In genomic region chr21:46170436-46171193, GRCh38 we compare ENCODE assay signal across 10 cellular contexts. TPM values are rescaled to one million over a fixed set of nuclear protein-coding genes. Genes with fewer than 3 reads are reported as not detected.
DNase-seq lines count a peak whose midpoint lies in the region; ATAC-seq, FAIRE-seq and TF ChIP-seq lines count a peak whose summit lies in the region.
"Not testable (repeated sequence)": the region's sequence is repeated elsewhere in the genome, so short reads cannot be mapped to it uniquely, and the experiment has no call there.
"Had no signal": no experiment of that assay in that cellular context is flagged by ENCODE, and none has a peak within 500 bp of the region (broad histone marks: within the 10 kb centered on the region; RNA-seq: fewer than 3 reads in every experiment).

No MANE protein-coding gene starts in this region.

- not testable (repeated sequence) for FAIRE-seq in K562 (lab: Jason Lieb, UNC)

- H3K36me3 ChIP-seq in CD8-positive, alpha-beta memory T cell (ENCODE audit: insufficient read depth, low read length); aorta (ENCODE audit: control insufficient read depth in 1 of 2, insufficient read depth in 2 of 2, low read length in 1 of 2): not testable (repeated sequence)
- H3K36me3 ChIP-seq in K562 (ENCODE audit: control insufficient read depth, insufficient read depth, low read length), result peaks cover 28% of the 10 kb centered on the region; the same call in 2 of the 3 replicates

- in situ Hi-C loops in K562 (cut with MboI), result not testable (repeated sequence)

- H3K27me3 Mint-ChIP-seq in CD8-positive, alpha-beta memory T cell, result peaks cover 5 to 24% of the 10 kb centered on the region in 2 donors
- not testable (repeated sequence) for H3K27me3 Mint-ChIP-seq in activated CD4-positive, alpha-beta memory T cell treated with anti-CD3 and anti-CD28 coated beads for 36 hours

- H4K20me1 ChIP-seq in K562 (replicated peaks; ENCODE audit: control insufficient read depth, insufficient read depth, low read length), result peaks cover 17% of the 10 kb centered on the region; the same call in 1 of the 2 replicates

- not testable (repeated sequence) for H3K9ac ChIP-seq in K562 (ENCODE audit: insufficient read depth in 1 of 2, low read depth in 2 of 2, low read length in 2 of 2)

- intact Hi-C loops in activated CD4-positive, alpha-beta memory T cell treated with anti-CD3 and anti-CD28 coated beads for 36 hours (cut with micrococcal nuclease); K562 (cut with micrococcal nuclease); cardiac septum (cut with DNase I); aorta (cut with DNase I): not testable (repeated sequence)

- peak overlapping the region in 3 of 8 donors; percentile 34 to 87 (median 78) for H3K27ac Mint-ChIP-seq in CD8-positive, alpha-beta memory T cell
- H3K27ac Mint-ChIP-seq in activated CD4-positive, alpha-beta memory T cell treated with anti-CD3 and anti-CD28 coated beads for 36 hours, result not testable (repeated sequence)

- peak overlapping the region in 1 of 7 donors; percentile 20 for H3K4me3 Mint-ChIP-seq in CD8-positive, alpha-beta memory T cell
- not testable (repeated sequence) for H3K4me3 Mint-ChIP-seq in activated CD4-positive, alpha-beta memory T cell treated with anti-CD3 and anti-CD28 coated beads for 36 hours

- H3K9me1 ChIP-seq in K562 (ENCODE audit: control insufficient read depth, insufficient read depth, low read length), result not testable (repeated sequence)

- peaks cover 57% of the 10 kb centered on the region for H3K79me2 ChIP-seq in K562 (ENCODE audit: control insufficient read depth, insufficient read depth, low read length)

- H3K4me1 Mint-ChIP-seq in CD8-positive, alpha-beta memory T cell; activated CD4-positive, alpha-beta memory T cell treated with anti-CD3 and anti-CD28 coated beads for 36 hours (ENCODE audit: low read depth): not testable (repeated sequence)

- peaks cover 13 to 24% (median 17%) of the 10 kb centered on the region in 5 donors for H3K9me3 Mint-ChIP-seq in CD8-positive, alpha-beta memory T cell
- peaks cover 14% of the 10 kb centered on the region for H3K9me3 Mint-ChIP-seq in activated CD4-positive, alpha-beta memory T cell treated with anti-CD3 and anti-CD28 coated beads for 36 hours

- H2AFZ ChIP-seq in K562 (ENCODE audit: low read depth, low read length), result not testable (repeated sequence)

- not testable (repeated sequence) for H3K4me2 ChIP-seq in K562 (ENCODE audit: insufficient read depth, low read length)

- not testable (repeated sequence) for H3K4me3 ChIP-seq in CD8-positive, alpha-beta memory T cell (ENCODE audit: low read length); K562; aorta (ENCODE audit: low read length in 2 of 2)

- H3K9me3 ChIP-seq in CD8-positive, alpha-beta memory T cell (ENCODE audit: low read length); K562 (replicated peaks; ENCODE audit: control insufficient read depth, insufficient read depth, low read depth, low read length); aorta (ENCODE audit: control insufficient read depth, low read length): not testable (repeated sequence)

- not testable (repeated sequence) for TF ChIP-seq CTCF in K562 (IDR thresholded peaks at IDR 0.05 in 2 of 3, conservative IDR thresholded peaks at IDR 0.05 in 1 of 3; ENCODE audit: insufficient read depth in 2 of 3, low read depth in 1 of 3, low read length in 3 of 3); omental fat pad (IDR thresholded peaks at IDR 0.05)

- POLR2A ChIA-PET in CD8-positive, alpha-beta memory T cell (lab: Charles Lee); activated CD4-positive, alpha-beta memory T cell treated with anti-CD3 and anti-CD28 coated beads for 36 hours (lab: Charles Lee); K562 (lab: Yijun Ruan, JAX): not testable (repeated sequence)

- TF ChIP-seq POLR2A in K562 (conservative IDR thresholded peaks at IDR 0.05), result not testable (repeated sequence)

- TF ChIP-seq EP300 in K562 (IDR thresholded peaks at IDR 0.05; ENCODE audit: low read length), result not testable (repeated sequence)

- H3K4me1 ChIP-seq in CD8-positive, alpha-beta memory T cell (ENCODE audit: insufficient read depth, low read length); aorta (ENCODE audit: control insufficient read depth in 1 of 2, insufficient read depth in 2 of 2, low read length in 2 of 2): not testable (repeated sequence)
- peaks cover 2 to 26% of the 10 kb centered on the region in 2 experiments; a peak in 4 of 5 replicates for H3K4me1 ChIP-seq in K562 (replicated peaks in 1 of 2; ENCODE audit: control insufficient read depth in 2 of 2, insufficient read depth in 2 of 2, low read length in 2 of 2)

- not testable (repeated sequence) for TF ChIP-seq RAD21 in K562 (CRISPR knock-in tag; conservative IDR thresholded peaks at IDR 0.05 in 1 of 2, IDR thresholded peaks at IDR 0.05 in 1 of 2)

- H3K36me3 Mint-ChIP-seq in CD8-positive, alpha-beta memory T cell, result peaks cover 0 to 14% (median 3%) of the 10 kb centered on the region in 3 donors
- not testable (repeated sequence) for H3K36me3 Mint-ChIP-seq in activated CD4-positive, alpha-beta memory T cell treated with anti-CD3 and anti-CD28 coated beads for 36 hours

- not testable (repeated sequence) for BruUV-seq in K562 (replicated peaks; lab: Mats Ljungman, UMichigan)

- WGBS in K562 (ENCODE audit: insufficient coverage, low coverage, missing lambda C conversion rate), result 86% methylated on average over 1 of the region's 1 CpG
- 86 to 94% methylated on average over 1 of the region's 1 CpG for WGBS in aorta, 2 donors

- not testable (repeated sequence) for H3K27me3 ChIP-seq in CD8-positive, alpha-beta memory T cell (ENCODE audit: insufficient read depth, low read length, poor library complexity, severe bottlenecking); K562 (ENCODE audit: control insufficient read depth in 2 of 2, insufficient read depth in 2 of 2, low read length in 2 of 2); aorta (ENCODE audit: control insufficient read depth in 1 of 2, insufficient read depth in 2 of 2, low read length in 1 of 2)

- H3K27ac ChIP-seq in CD8-positive, alpha-beta memory T cell (ENCODE audit: low read depth, low read length); K562 (ENCODE audit: extremely low read depth, low read depth, low read length); aorta (ENCODE audit: low read depth in 1 of 2, low read length in 2 of 2): not testable (repeated sequence)

- CTCF ChIA-PET in CD8-positive, alpha-beta memory T cell (lab: Charles Lee); activated CD4-positive, alpha-beta memory T cell treated with anti-CD3 and anti-CD28 coated beads for 36 hours (lab: Charles Lee); K562 (lab: Yijun Ruan, JAX; ENCODE audit: low intra/inter-chr PET ratio): not testable (repeated sequence)

- ATAC-seq in K562; omental fat pad (ENCODE audit: low FRiP score); aorta (ENCODE audit: low FRiP score): not testable (repeated sequence)

- DNase-seq in CD8-positive, alpha-beta memory T cell, result peak in 4 of 5 donors; percentile 17 to 49 (median 26)
- peak; percentile 9 for DNase-seq in activated CD4-positive, alpha-beta memory T cell treated with anti-CD3 and anti-CD28 coated beads for 36 hours
- peak; percentile 20 for DNase-seq in activated T-cell treated with anti-CD3 and anti-CD28 coated beads, Interleukin-2, amount 50 U/mL, for 1 hour
- peak; percentile 69 for DNase-seq in activated effector memory CD4-positive, alpha-beta T cell treated with anti-CD3 and anti-CD28 coated beads, Interleukin-2, amount 50 U/mL, for 16 hours
- not testable (repeated sequence) for DNase-seq in K562 (ENCODE audit: extremely low read depth in 1 of 4, low spot score in 3 of 4)
- DNase-seq in cardiac septum (ENCODE audit: low spot score) (peak; percentile 26), omental fat pad (ENCODE audit: low spot score) (peak; percentile 17), aorta (peak; percentile 23 to 35)

RNA-seq across cellular contexts. Expression of gene SPATC1L, which starts 13.6 kb away (rescaled TPM):
- total RNA-seq in CD8-positive, alpha-beta memory T cell, result 1 to 10 TPM; 5.0 TPM
- 10.7 TPM for polyA plus RNA-seq in CD8-positive, alpha-beta memory T cell
- 1 to 10 TPM; 5.7 to 6.7 TPM for total RNA-seq in activated CD4-positive, alpha-beta memory T cell treated with anti-CD3 and anti-CD28 coated beads for 36 hours
- total RNA-seq in K562 (2011; cell fraction: chromatin; rRNA removed; ENCODE audit: low replicate concordance), result 20.1 and 44.2 TPM in 2 replicates
- 39.1 and 40.0 TPM in 2 replicates for total RNA-seq in K562 (2011; cell fraction: nucleolus; rRNA removed)
- total RNA-seq in K562 (2011; cell fraction: nucleoplasm; rRNA removed), result 28.1 and 28.7 TPM in 2 replicates
- 63.7 and 104 TPM in 2 replicates for total RNA-seq in K562 (2014; rRNA removed)
- total RNA-seq in K562 (2014; rRNA removed; fragmentation: Illumina TruSeq; extraction: Trizol), result 10.4 and 12.6 TPM in 2 replicates
- total RNA-seq in K562 (2015; rRNA removed; fragmentation: Illumina TruSeq; extraction: Trizol), result 29.7 and 31.9 TPM in 2 replicates
- 118 and 121 TPM in 2 replicates for total RNA-seq in K562 (2021)
- 6.7 and 23.0 TPM in 2 replicates for polyA plus RNA-seq in K562 (2011; rRNA removed)
- 22.2 and 53.4 TPM in 2 replicates for polyA plus RNA-seq in K562 (2011; cell fraction: cytosol; rRNA removed)
- 41.7 and 48.0 TPM in 2 replicates for polyA plus RNA-seq in K562 (2011; cell fraction: nucleus; rRNA removed)
- polyA plus RNA-seq in K562 (2012), result 94.4 and 104 TPM in 2 replicates
- 38.3 and 84.8 TPM in 2 replicates for polyA plus RNA-seq in K562 (2014; fragmentation: Illumina TruSeq; extraction: Trizol)
- under 1 TPM in 1 of 2 experiments, not detected in 1; 0.14 TPM for polyA plus RNA-seq in K562 (2014; fragmentation: Nextera tagmentation; extraction: Ambion mirVana)
- polyA plus RNA-seq in K562 (2014; rRNA removed), result 40.6 and 50.4 TPM in 2 replicates
- 4.8 and 6.1 TPM in 2 replicates for polyA minus RNA-seq in K562 (2011; rRNA and poly(A)+ RNA removed)
- polyA minus RNA-seq in K562 (2011; cell fraction: cytosol; rRNA and poly(A)+ RNA removed), result 45.0 and 94.2 TPM in 2 replicates
- polyA minus RNA-seq in K562 (2011; cell fraction: nucleus; rRNA and poly(A)+ RNA removed), result 10.6 and 16.9 TPM in 2 replicates
- total RNA-seq in cardiac septum, result 7.3 TPM
- 1 to 10 TPM in 3 of 4 donors, under 1 TPM in 1; 0.96 to 8.0 (median 2.8) TPM for total RNA-seq in omental fat pad
- 10 to 100 TPM in 1 of 2 donors, 1 to 10 TPM in 1; 5.2 to 12.4 TPM for total RNA-seq in aorta
- polyA plus RNA-seq in aorta, result 10 to 100 TPM in 1 of 2 donors, 1 to 10 TPM in 1; 2.4 to 47.9 TPM

RNA-seq across cellular contexts. Expression of gene FTCD, which starts 15.2 kb away (rescaled TPM):
- total RNA-seq in CD8-positive, alpha-beta memory T cell, result not detected
- not detected for polyA plus RNA-seq in CD8-positive, alpha-beta memory T cell
- under 1 TPM in 1 of 2 experiments, not detected in 1; 0.22 TPM for total RNA-seq in activated CD4-positive, alpha-beta memory T cell treated with anti-CD3 and anti-CD28 coated beads for 36 hours
- total RNA-seq in K562 (2011; cell fraction: chromatin; rRNA removed; ENCODE audit: low replicate concordance), result 5.4 and 12.8 TPM in 2 replicates
- total RNA-seq in K562 (2011; cell fraction: nucleolus; rRNA removed), result 7.2 and 7.5 TPM in 2 replicates
- 3.4 and 5.4 TPM in 2 replicates for total RNA-seq in K562 (2011; cell fraction: nucleoplasm; rRNA removed)
- not detected in 2 replicates for total RNA-seq in K562 (2014; rRNA removed)
- total RNA-seq in K562 (2014; rRNA removed; fragmentation: Illumina TruSeq; extraction: Trizol), result not detected in 2 replicates
- total RNA-seq in K562 (2015; rRNA removed; fragmentation: Illumina TruSeq; extraction: Trizol), result 0.08 and 0.25 TPM in 2 replicates
- 0.74 and 1.1 TPM in 2 replicates for total RNA-seq in K562 (2021)
- polyA plus RNA-seq in K562 (2011; rRNA removed), result 0.11 and 0.41 TPM in 2 replicates
- polyA plus RNA-seq in K562 (2011; cell fraction: cytosol; rRNA removed), result 0.19 and 0.69 TPM in 2 replicates
- polyA plus RNA-seq in K562 (2011; cell fraction: nucleus; rRNA removed), result 2.6 and 3.7 TPM in 2 replicates
- 1.5 and 3.0 TPM in 2 replicates for polyA plus RNA-seq in K562 (2012)
- polyA plus RNA-seq in K562 (2014; fragmentation: Illumina TruSeq; extraction: Trizol), result not detected in 2 replicates
- polyA plus RNA-seq in K562 (2014; fragmentation: Nextera tagmentation; extraction: Ambion mirVana), result not detected
- 0.50 and 1.6 TPM in 2 replicates for polyA plus RNA-seq in K562 (2014; rRNA removed)
- 0.49 TPM in 1 of 2 replicates, not detected in the other for polyA minus RNA-seq in K562 (2011; rRNA and poly(A)+ RNA removed)
- not detected in 2 replicates for polyA minus RNA-seq in K562 (2011; cell fraction: cytosol; rRNA and poly(A)+ RNA removed)
- 0.54 and 0.56 TPM in 2 replicates for polyA minus RNA-seq in K562 (2011; cell fraction: nucleus; rRNA and poly(A)+ RNA removed)
- 0.83 TPM for total RNA-seq in cardiac septum
- not detected for total RNA-seq in omental fat pad
- total RNA-seq in aorta, result 1 to 10 TPM; 1.1 to 2.6 TPM
- polyA plus RNA-seq in aorta, result 1 to 10 TPM in 1 of 2 donors, under 1 TPM in 1; 0.50 to 8.7 TPM
- total RNA-seq: M059J had no signal
- polyA plus RNA-seq: A549 had no signal

RNA-seq across cellular contexts. Expression of gene LSS, which starts 58.0 kb away (rescaled TPM):
- 10 to 100 TPM; 19.6 to 20.4 TPM for total RNA-seq in CD8-positive, alpha-beta memory T cell
- 16.1 TPM for polyA plus RNA-seq in CD8-positive, alpha-beta memory T cell
- 10 to 100 TPM; 22.7 to 22.8 TPM for total RNA-seq in activated CD4-positive, alpha-beta memory T cell treated with anti-CD3 and anti-CD28 coated beads for 36 hours
- 322 and 719 TPM in 2 replicates for total RNA-seq in K562 (2011; cell fraction: chromatin; rRNA removed; ENCODE audit: low replicate concordance)
- 292 and 343 TPM in 2 replicates for total RNA-seq in K562 (2011; cell fraction: nucleolus; rRNA removed)
- 326 and 359 TPM in 2 replicates for total RNA-seq in K562 (2011; cell fraction: nucleoplasm; rRNA removed)
- 56.4 and 67.6 TPM in 2 replicates for total RNA-seq in K562 (2014; rRNA removed)
- 10.6 and 15.1 TPM in 2 replicates for total RNA-seq in K562 (2014; rRNA removed; fragmentation: Illumina TruSeq; extraction: Trizol)
- 29.6 and 29.8 TPM in 2 replicates for total RNA-seq in K562 (2015; rRNA removed; fragmentation: Illumina TruSeq; extraction: Trizol)
- total RNA-seq in K562 (2021), result 87.9 and 89.5 TPM in 2 replicates
- 81.3 and 221 TPM in 2 replicates for polyA plus RNA-seq in K562 (2011; rRNA removed)
- 98.8 and 159 TPM in 2 replicates for polyA plus RNA-seq in K562 (2011; cell fraction: cytosol; rRNA removed)
- polyA plus RNA-seq in K562 (2011; cell fraction: nucleus; rRNA removed), result 739 and 1,169 TPM in 2 replicates
- 51.7 and 64.9 TPM in 2 replicates for polyA plus RNA-seq in K562 (2012)
- 37.4 and 43.3 TPM in 2 replicates for polyA plus RNA-seq in K562 (2014; fragmentation: Illumina TruSeq; extraction: Trizol)
- polyA plus RNA-seq in K562 (2014; fragmentation: Nextera tagmentation; extraction: Ambion mirVana), result 1 to 10 TPM; 2.2 to 2.7 TPM
- polyA plus RNA-seq in K562 (2014; rRNA removed), result 58.2 and 80.7 TPM in 2 replicates
- 117 and 159 TPM in 2 replicates for polyA minus RNA-seq in K562 (2011; rRNA and poly(A)+ RNA removed)
- polyA minus RNA-seq in K562 (2011; cell fraction: cytosol; rRNA and poly(A)+ RNA removed), result 32.4 and 62.6 TPM in 2 replicates
- polyA minus RNA-seq in K562 (2011; cell fraction: nucleus; rRNA and poly(A)+ RNA removed), result 91.6 and 197 TPM in 2 replicates
- 34.9 TPM for total RNA-seq in cardiac septum
- total RNA-seq in omental fat pad, result 100 to 1,000 TPM in 2 of 4 donors, 10 to 100 TPM in 2; 94.8 to 122 (median 108) TPM
- 10 to 100 TPM; 60.2 to 85.2 TPM for total RNA-seq in aorta
- 10 to 100 TPM in 1 of 2 donors, 1 to 10 TPM in 1; 9.3 to 52.0 TPM for polyA plus RNA-seq in aorta
